ENCODE assay signal across 8 cellular contexts in the genomic region with DNA sequence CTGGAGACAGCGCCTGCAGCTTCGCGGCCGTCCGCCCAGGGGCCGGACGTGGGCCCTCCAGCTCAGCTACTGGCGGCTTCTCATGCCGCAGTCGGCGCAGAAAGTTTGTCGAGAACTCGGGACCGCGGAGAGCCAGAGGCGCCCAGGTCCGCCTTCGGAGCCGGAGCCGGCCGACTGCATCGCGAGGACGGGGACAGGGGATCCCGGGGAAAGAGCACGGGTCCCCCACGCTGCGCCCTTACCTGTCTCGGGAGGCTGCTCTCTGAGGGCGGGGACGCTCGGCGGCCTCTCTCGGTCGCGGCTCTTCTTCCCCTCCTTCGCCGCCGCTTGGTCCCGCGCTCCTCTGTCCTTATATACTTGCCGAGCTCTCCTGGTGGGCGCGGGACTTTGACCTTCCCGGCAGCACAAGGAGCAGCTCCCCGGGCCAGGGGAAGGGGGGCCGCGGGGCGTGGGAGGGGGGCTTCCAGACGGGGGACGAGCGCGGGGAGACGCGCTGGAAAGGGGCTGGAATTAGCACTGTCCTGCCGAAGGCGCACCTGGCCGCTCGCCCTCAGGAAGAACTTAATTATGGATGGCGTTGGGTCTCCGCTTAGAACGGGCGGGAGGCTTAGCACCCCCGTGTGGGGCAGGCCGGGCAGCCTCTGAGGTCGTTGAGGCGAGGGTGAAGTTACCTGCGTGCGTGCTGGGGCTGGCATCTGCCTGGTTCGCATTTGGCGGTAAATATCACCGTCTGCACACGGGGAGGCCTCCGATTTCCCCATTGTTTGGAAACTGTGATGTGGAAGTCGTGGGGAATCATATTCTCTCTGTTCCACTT. TPM values are rescaled to one million over a fixed set of nuclear protein-coding genes. Genes with fewer than 3 reads are reported as not detected.
DNase-seq lines count a peak whose midpoint lies in the region; ATAC-seq lines count a peak whose summit lies in the region.

A gene (minus strand): TSS at position 325 of the 817 bp plus-strand sequence. CDS start 3,808 bp downstream, outside the sequence.

- no peaks in the 10 kb centered on the region for H3K36me3 ChIP-seq in rectal smooth muscle tissue (ENCODE audit: control insufficient read depth, insufficient read depth, low read length)

- peak; percentile 74 to 82 for ATAC-seq in left cardiac atrium
- no peak for ATAC-seq in GM21515 (IDR thresholded peaks at IDR 0.05; ENCODE audit: unreplicated experiment)
- ATAC-seq in HG02840 (IDR thresholded peaks at IDR 0.05; ENCODE audit: low FRiP score, unreplicated experiment), result no peak

- intact Hi-C loops in left cardiac atrium (cut with DNase I), result no loop called here

- DNase-seq in EL, result peak; percentile 30
- DNase-seq in NCI-H1105 treated with DMSO at 0.1 percent for 48 hours (lab: John Stamatoyannopoulos, UW), result peak; percentile 37
- DNase-seq in activated naive CD4-positive, alpha-beta T cell treated with Interleukin-2 at 50 U/mL for 16 hours, result peak; percentile 30
- peak; percentile 35 for DNase-seq in left cardiac atrium
- no peak for DNase-seq in GF-D8 (lab: John Stamatoyannopoulos, UW)

- no peak within 1 kb of the TSS for H3K27ac ChIP-seq in rectal smooth muscle tissue (ENCODE audit: low read depth, low read length)

- no peak within 1 kb of the TSS for H3K9ac ChIP-seq in rectal smooth muscle tissue (ENCODE audit: low read length)

- no peaks in the 10 kb centered on the region for H3K4me1 ChIP-seq in rectal smooth muscle tissue (ENCODE audit: control insufficient read depth, insufficient read depth, low read length)

- H3K27me3 ChIP-seq in rectal smooth muscle tissue (ENCODE audit: control insufficient read depth, insufficient read depth, low read length), result peaks cover 10% of the 10 kb centered on the region

- H3K4me3 ChIP-seq in rectal smooth muscle tissue (ENCODE audit: low read length), result peak within 1 kb of the TSS; percentile 50

RNA-seq across cellular contexts. Expression of the gene that starts here (rescaled TPM):
- total RNA-seq in left cardiac atrium, result 10 to 100 TPM in 1 of 2 donors, 1 to 10 TPM in 1; 5.3 to 10.6 TPM

Comparison
In these comparisons a context has a peak if more than half of its experiments do, and no peak if none do; other contexts are left out.
1. ATAC-seq: peak in left cardiac atrium (2 of 2); none in GM21515 (single experiment) and HG02840 (single experiment).